Comparison of ENCODE assay signal across 7 cellular contexts in genomic region chr6:53734473-53735299, GRCh38.
DNase-seq lines count a peak whose midpoint lies in the region; ATAC-seq and TF ChIP-seq lines count a peak whose summit lies in the region.

No MANE protein-coding gene starts in this region.

- peak; percentile 68 for ATAC-seq in central memory CD8-positive, alpha-beta T cell (replicated peaks; ENCODE audit: extremely low read depth, poor library complexity, severe bottlenecking)
- no peak for ATAC-seq in GM18498 (IDR thresholded peaks at IDR 0.05; ENCODE audit: unreplicated experiment)

- H3K4me3 Mint-ChIP-seq in central memory CD8-positive, alpha-beta T cell = no peak overlapping the region
- no peak overlapping the region for H3K4me3 Mint-ChIP-seq in mesothelial cell of epicardium

- no peak overlapping the region for H3K4me3 ChIP-seq in DOHH2 (ENCODE audit: low read length)

- H3F3A ChIP-seq in DOHH2 (ENCODE audit: control insufficient read depth, insufficient read depth) = no peaks in the 10 kb centered on the region

- TF ChIP-seq CTCF in DOHH2 (IDR thresholded peaks at IDR 0.05; ENCODE audit: low read depth, low read length, poor library complexity, severe bottlenecking) (peak; percentile 53), mesothelial cell of epicardium (IDR thresholded peaks at IDR 0.05; ENCODE audit: unreplicated experiment) (no peak)

- no peaks in the 10 kb centered on the region for H3K36me3 Mint-ChIP-seq in central memory CD8-positive, alpha-beta T cell (ENCODE audit: insufficient read depth)
- peaks cover 6% of the 10 kb centered on the region for H3K36me3 Mint-ChIP-seq in mesothelial cell of epicardium

- peaks cover 13% of the 10 kb centered on the region; the same call in 1 of the 2 replicates for H3K27me3 ChIP-seq in DOHH2 (ENCODE audit: control insufficient read depth, low read length)

- H3K36me3 ChIP-seq in DOHH2 (ENCODE audit: control insufficient read depth, low read length) = no peaks in the 10 kb centered on the region

- no peak overlapping the region for H3K4me2 ChIP-seq in DOHH2 (ENCODE audit: low read length)

- no peaks in the 10 kb centered on the region for H3K9me3 ChIP-seq in DOHH2 (ENCODE audit: control insufficient read depth, insufficient read depth, low read length)

- no peaks in the 10 kb centered on the region for H3K9me3 Mint-ChIP-seq in central memory CD8-positive, alpha-beta T cell
- peaks cover 5% of the 10 kb centered on the region for H3K9me3 Mint-ChIP-seq in mesothelial cell of epicardium

- H4K20me1 ChIP-seq in DOHH2 (ENCODE audit: control insufficient read depth, insufficient read depth, low read depth, low read length) = no peaks in the 10 kb centered on the region

- peak overlapping the region; percentile 54 for H3K27ac Mint-ChIP-seq in central memory CD8-positive, alpha-beta T cell (ENCODE audit: low read depth)
- H3K27ac Mint-ChIP-seq in mesothelial cell of epicardium = peak overlapping the region; percentile 78

- H3K27ac ChIP-seq in DOHH2 (ENCODE audit: low read depth, low read length) = no peak overlapping the region

- no peaks in the 10 kb centered on the region for H3K79me2 ChIP-seq in DOHH2 (ENCODE audit: control insufficient read depth, low read length)

- DNase-seq in H4 (ENCODE audit: low spot score) = peak; percentile 93
- peak; percentile 20 for DNase-seq in NOMO-1 treated with dmso at 0.1 percent for 144 hours (lab: John Stamatoyannopoulos, UW; ENCODE audit: unreplicated experiment)
- DNase-seq in central memory CD8-positive, alpha-beta T cell (ENCODE audit: low spot score in 2 of 2) = no peak
- no peak for DNase-seq in mesothelial cell of epicardium (ENCODE audit: low spot score in 2 of 2, unreplicated experiment in 2 of 2)
- no peak for DNase-seq in NCI-H2227 treated with DMSO at 0.1 percent for 48 hours (lab: John Stamatoyannopoulos, UW)

- H3K27me3 Mint-ChIP-seq in central memory CD8-positive, alpha-beta T cell = no peaks in the 10 kb centered on the region
- no peaks in the 10 kb centered on the region for H3K27me3 Mint-ChIP-seq in mesothelial cell of epicardium (ENCODE audit: low read depth)

- no peaks in the 10 kb centered on the region for H3K4me1 ChIP-seq in DOHH2 (ENCODE audit: control insufficient read depth, low read length)

- H3K4me1 Mint-ChIP-seq in central memory CD8-positive, alpha-beta T cell = peaks cover 22% of the 10 kb centered on the region
- H3K4me1 Mint-ChIP-seq in mesothelial cell of epicardium = peaks cover 44% of the 10 kb centered on the region

- no peaks in the 10 kb centered on the region for H3K9me2 ChIP-seq in DOHH2 (replicated peaks; ENCODE audit: control insufficient read depth, low read length)

Comparison
In these comparisons a context has a peak if more than half of its experiments do, and no peak if none do; other contexts are left out.
1. DNase-seq: peak in H4 (single experiment) and NOMO-1 treated with dmso at 0.1 percent for 144 hours (single experiment); none in central memory CD8-positive, alpha-beta T cell (0 of 2), mesothelial cell of epicardium (0 of 2) and NCI-H2227 treated with DMSO at 0.1 percent for 48 hours (single experiment).